Comparison of ENCODE assay signal across 9 cellular contexts in the genomic region with DNA sequence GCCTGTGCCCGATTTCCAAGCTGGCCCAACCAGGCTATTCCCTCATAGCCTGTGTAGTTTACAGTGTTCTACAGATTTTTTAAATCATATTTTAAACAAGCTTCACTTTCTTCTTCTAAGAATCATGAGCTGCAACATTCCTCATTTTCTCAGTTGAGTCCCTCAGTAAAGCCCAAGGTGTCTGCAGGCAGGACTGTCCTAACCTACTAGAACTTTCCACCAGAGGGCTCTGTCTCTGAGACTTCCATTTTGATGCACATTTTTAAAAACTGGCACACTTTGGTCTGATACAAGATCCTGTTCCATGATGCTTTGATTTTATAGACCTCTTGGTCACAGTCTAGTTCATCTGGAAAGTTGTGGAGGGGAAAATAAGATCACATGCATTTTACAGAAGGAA. TPM values are rescaled to one million over a fixed set of nuclear protein-coding genes. Genes with fewer than 3 reads are reported as not detected.
DNase-seq lines count a peak whose midpoint lies in the region; ATAC-seq and TF ChIP-seq lines count a peak whose summit lies in the region.
"Had no signal": no experiment of that assay in that cellular context is flagged by ENCODE, and none has a peak within 500 bp of the region (broad histone marks: within the 10 kb centered on the region; RNA-seq: fewer than 3 reads in every experiment).

No MANE protein-coding gene starts in this region.

- DNase-seq in DMS53 (lab: John Stamatoyannopoulos, UW) (peak; percentile 53), right lobe of liver (no peak), NCI-H2029 (lab: John Stamatoyannopoulos, UW) (no peak)
- peak; percentile 71 for DNase-seq in Jurkat, Clone E6-1 (ENCODE audit: low read depth, low spot score)
- no peak for DNase-seq in activated naive CD8-positive, alpha-beta T cell treated with anti-CD3 and anti-CD28 coated beads, Interleukin-2, amount 10 ng/mL, durations not matched to agents 7 days and 5 days

- TF ChIP-seq CTCF in right lobe of liver (IDR thresholded peaks at IDR 0.05), result peak; percentile 29 to 49 (median 42)

- H3K36me3 ChIP-seq in right lobe of liver, result no peaks in the 10 kb centered on the region
- H3K36me3 ChIP-seq: SJSA1 had no signal

- H3K27me3 ChIP-seq in right lobe of liver, result no peaks in the 10 kb centered on the region
- H3K27me3 ChIP-seq: SJSA1 had no signal

- no peaks in the 10 kb centered on the region for H3K9me3 Mint-ChIP-seq in activated naive CD8-positive, alpha-beta T cell treated with anti-CD3 and anti-CD28 coated beads, Interleukin-2, amount 10 ng/mL, durations not matched to agents 7 days and 5 days

- H3K36me3 Mint-ChIP-seq in activated naive CD8-positive, alpha-beta T cell treated with anti-CD3 and anti-CD28 coated beads, Interleukin-2, amount 10 ng/mL, durations not matched to agents 7 days and 5 days, result peaks cover 20% of the 10 kb centered on the region

- peak; percentile 36 for ATAC-seq in activated naive CD8-positive, alpha-beta T cell treated with anti-CD3 and anti-CD28 coated beads, Interleukin-2, amount 10 ng/mL, durations not matched to agents 7 days and 5 days (ENCODE audit: low read depth)
- ATAC-seq in right lobe of liver, result peak; percentile 20 to 43 (median 29)
- no peak for ATAC-seq in HG02763 (IDR thresholded peaks at IDR 0.05; ENCODE audit: unreplicated experiment)
- ATAC-seq in GM19395 (IDR thresholded peaks at IDR 0.05; ENCODE audit: unreplicated experiment), result no peak
- ATAC-seq in GM21717 (IDR thresholded peaks at IDR 0.05; ENCODE audit: unreplicated experiment), result no peak

- no peaks in the 10 kb centered on the region for H3K9me3 ChIP-seq in right lobe of liver
- H3K9me3 ChIP-seq: SJSA1 had no signal

- POLR2A ChIA-PET in activated naive CD8-positive, alpha-beta T cell treated with anti-CD3 and anti-CD28 coated beads, Interleukin-2, amount 10 ng/mL, durations not matched to agents 7 days and 5 days (lab: Charles Lee), result interaction anchor here (1.4 kb wide), 1 partner anchor 34 kb away, joined by 8 read pairs; a partner anchor contains a TSS

- H3K4me3 ChIP-seq in Jurkat, Clone E6-1 (ENCODE audit: low read length), result no peak overlapping the region
- H3K4me3 ChIP-seq in right lobe of liver, result no peak overlapping the region
- H3K4me3 ChIP-seq: SJSA1 had no signal

- H3K4me3 Mint-ChIP-seq in activated naive CD8-positive, alpha-beta T cell treated with anti-CD3 and anti-CD28 coated beads, Interleukin-2, amount 10 ng/mL, durations not matched to agents 7 days and 5 days, result no peak overlapping the region

- peak overlapping the region in 1 of 3 donors; percentile 10 for H3K27ac ChIP-seq in right lobe of liver
- H3K27ac ChIP-seq: SJSA1 had no signal

- no peak for TF ChIP-seq POLR2A in right lobe of liver (IDR thresholded peaks at IDR 0.05)

- intact Hi-C loops in right lobe of liver (cut with DNase I), result no loop called here

- peak overlapping the region; percentile 71 for H3K27ac Mint-ChIP-seq in activated naive CD8-positive, alpha-beta T cell treated with anti-CD3 and anti-CD28 coated beads, Interleukin-2, amount 10 ng/mL, durations not matched to agents 7 days and 5 days

- WGBS in right lobe of liver (ENCODE audit: insufficient coverage, low coverage, low lambda C conversion rate, missing lambda C conversion rate), result 100% methylated on average over 1 of the region's 1 CpG

- no peaks in the 10 kb centered on the region for H3K27me3 Mint-ChIP-seq in activated naive CD8-positive, alpha-beta T cell treated with anti-CD3 and anti-CD28 coated beads, Interleukin-2, amount 10 ng/mL, durations not matched to agents 7 days and 5 days

- peaks cover 0 to 49% (median 25%) of the 10 kb centered on the region in 4 donors for H3K4me1 ChIP-seq in right lobe of liver
- H3K4me1 ChIP-seq: SJSA1 had no signal

- H3K4me1 Mint-ChIP-seq in activated naive CD8-positive, alpha-beta T cell treated with anti-CD3 and anti-CD28 coated beads, Interleukin-2, amount 10 ng/mL, durations not matched to agents 7 days and 5 days, result peaks cover 37% of the 10 kb centered on the region

RNA-seq across cellular contexts. Expression of a gene that starts 21.6 kb away (rescaled TPM):
- 12.4 TPM for polyA plus RNA-seq in Jurkat, Clone E6-1 (2012; ENCODE audit: insufficient read depth, insufficient read length)
- 10 to 100 TPM; 43.0 to 48.1 TPM for total RNA-seq in activated naive CD8-positive, alpha-beta T cell treated with anti-CD3 and anti-CD28 coated beads, Interleukin-2, amount 10 ng/mL, durations not matched to agents 7 days and 5 days
- total RNA-seq in right lobe of liver, result 1 to 10 TPM in 1 of 6 experiments, under 1 TPM in 5; 0.26 to 1.1 (median 0.69) TPM
- total RNA-seq: SJSA1 had no signal

RNA-seq across cellular contexts. Expression of a gene that starts 34.6 kb away (rescaled TPM):
- 6.0 TPM for polyA plus RNA-seq in Jurkat, Clone E6-1 (2012; ENCODE audit: insufficient read depth, insufficient read length)
- total RNA-seq in activated naive CD8-positive, alpha-beta T cell treated with anti-CD3 and anti-CD28 coated beads, Interleukin-2, amount 10 ng/mL, durations not matched to agents 7 days and 5 days, result 10 to 100 TPM; 58.5 to 66.8 TPM
- 10 to 100 TPM in 1 of 6 experiments, 1 to 10 TPM in 5; 2.4 to 11.1 (median 3.4) TPM for total RNA-seq in right lobe of liver
- total RNA-seq: SJSA1 had no signal

Comparison
In these comparisons a context has a peak if more than half of its experiments do, and no peak if none do; other contexts are left out.
1. DNase-seq: peak in DMS53 (single experiment) and Jurkat, Clone E6-1 (single experiment); none in activated naive CD8-positive, alpha-beta T cell treated with anti-CD3 and anti-CD28 coated beads, Interleukin-2, amount 10 ng/mL, durations not matched to agents 7 days and 5 days (single experiment), right lobe of liver (0 of 3) and NCI-H2029 (single experiment).
2. ATAC-seq: peak in activated naive CD8-positive, alpha-beta T cell treated with anti-CD3 and anti-CD28 coated beads, Interleukin-2, amount 10 ng/mL, durations not matched to agents 7 days and 5 days (single experiment) and right lobe of liver (4 of 4); none in HG02763 (single experiment), GM19395 (single experiment) and GM21717 (single experiment).
3. RNA of a gene that starts 21.6 kb away (total RNA-seq): 43.0 to 48.1 TPM in activated naive CD8-positive, alpha-beta T cell treated with anti-CD3 and anti-CD28 coated beads, Interleukin-2, amount 10 ng/mL, durations not matched to agents 7 days and 5 days; 0.26 to 1.1 TPM in right lobe of liver; every median in the first group is over 10 times any median in the second.
4. RNA of a gene that starts 34.6 kb away (total RNA-seq): 58.5 to 66.8 TPM in activated naive CD8-positive, alpha-beta T cell treated with anti-CD3 and anti-CD28 coated beads, Interleukin-2, amount 10 ng/mL, durations not matched to agents 7 days and 5 days; 2.4 to 11.1 TPM in right lobe of liver; every median in the first group is over 4 times any median in the second.